Comparison of ENCODE assay signal across 12 cellular contexts in the genomic region with DNA sequence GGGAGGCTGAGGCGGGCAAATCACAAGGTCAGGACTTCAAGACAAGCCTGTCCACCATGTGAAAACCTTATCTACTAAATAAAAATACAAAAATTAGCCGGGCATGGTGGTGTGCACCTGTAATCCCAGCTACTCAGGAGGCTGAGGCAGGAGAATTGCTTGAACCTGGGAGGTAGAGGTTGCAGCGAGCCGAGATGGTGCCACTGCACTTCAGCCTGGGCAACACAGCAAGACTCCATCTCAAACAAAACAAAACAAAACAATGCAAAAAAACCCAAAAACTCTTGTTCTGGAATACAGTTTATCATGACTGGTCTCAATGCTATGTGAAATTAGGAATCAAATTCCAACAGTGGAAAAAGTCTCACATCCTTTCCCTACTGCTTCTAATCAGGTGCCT. TPM values are rescaled to one million over a fixed set of nuclear protein-coding genes. Genes with fewer than 3 reads are reported as not detected.
DNase-seq lines count a peak whose midpoint lies in the region; ATAC-seq, FAIRE-seq and TF ChIP-seq lines count a peak whose summit lies in the region.
"Not testable (repeated sequence)": the region's sequence is repeated elsewhere in the genome, so short reads cannot be mapped to it uniquely, and the experiment has no call there.
"Had no signal": no experiment of that assay in that cellular context is flagged by ENCODE, and none has a peak within 500 bp of the region (broad histone marks: within the 10 kb centered on the region; RNA-seq: fewer than 3 reads in every experiment).

No MANE protein-coding gene starts in this region.

- H3K4me1 ChIP-seq in cardiac muscle cell (ENCODE audit: low read depth) (peaks cover 21% of the 10 kb centered on the region), heart right ventricle (peaks cover 6 to 75% (median 48%) of the 10 kb centered on the region in 9 donors), HepG2 (ENCODE audit: insufficient read depth, low read length) (peaks cover 32% of the 10 kb centered on the region)

- H3K4me3 ChIP-seq in HL-60 (replicated peaks; ENCODE audit: insufficient read depth, low read length); cardiac muscle cell; heart right ventricle; HepG2 (replicated peaks in 1 of 3; ENCODE audit: insufficient read depth in 1 of 3, low read depth in 2 of 3, low read length in 3 of 3): not testable (repeated sequence)

- TF ChIP-seq POLR2A in HepG2 (IDR thresholded peaks at IDR 0.05; ENCODE audit: insufficient read depth in 1 of 2, low read depth in 2 of 2, low read length in 2 of 2): not testable (repeated sequence)

- H3K79me2 ChIP-seq in HepG2 (ENCODE audit: insufficient read depth, low read length): not testable (repeated sequence)

- not testable (repeated sequence) for FAIRE-seq in HepG2 (lab: Jason Lieb, UNC)

- peak overlapping the region; percentile 41 for H3K27ac Mint-ChIP-seq in chondrocyte (ENCODE audit: unreplicated experiment)

- not testable (repeated sequence) for H3K9me3 Mint-ChIP-seq in chondrocyte (ENCODE audit: low read depth)

- H3K4me3 Mint-ChIP-seq in chondrocyte (ENCODE audit: unreplicated experiment): not testable (repeated sequence)

- not testable (repeated sequence) for H3K27me3 ChIP-seq in HL-60 (ENCODE audit: insufficient read depth, poor library complexity, severe bottlenecking); cardiac muscle cell; heart right ventricle; HepG2 (ENCODE audit: control insufficient read depth in 1 of 2, insufficient read depth in 2 of 2, low read length in 2 of 2)

- not testable (repeated sequence) for H3K36me3 ChIP-seq in cardiac muscle cell
- H3K36me3 ChIP-seq in heart right ventricle: peaks cover 0 to 50% (median 0%) of the 10 kb centered on the region in 9 donors
- peaks cover 8 to 31% of the 10 kb centered on the region in 2 experiments for H3K36me3 ChIP-seq in HepG2 (replicated peaks in 1 of 2; ENCODE audit: control insufficient read depth in 1 of 2, insufficient read depth in 2 of 2, low read length in 2 of 2)

- H3K27ac ChIP-seq in HL-60 (replicated peaks): peak overlapping the region; percentile 88
- H3K27ac ChIP-seq in cardiac muscle cell: peak overlapping the region; percentile 96
- H3K27ac ChIP-seq in heart right ventricle: peak overlapping the region in 6 of 10 donors; percentile 64 to 88 (median 84)
- H3K27ac ChIP-seq in HepG2 (ENCODE audit: extremely low read length, insufficient read depth, low read length): peak overlapping the region; percentile 86

- 93 to 97% methylated on average over 4 of the region's 4 CpGs for WGBS in heart right ventricle, 2 donors
- 96% methylated on average over 4 of the region's 4 CpGs for WGBS in HepG2 (ENCODE audit: low lambda C conversion rate)

- H2AFZ ChIP-seq in HepG2 (ENCODE audit: low read length): not testable (repeated sequence)

- H3K36me3 Mint-ChIP-seq in chondrocyte (ENCODE audit: low read depth): not testable (repeated sequence)

- not testable (repeated sequence) for BruUV-seq in HepG2 (replicated peaks; lab: Mats Ljungman, UMichigan)

- not testable (repeated sequence) for H4K20me1 ChIP-seq in HepG2 (ENCODE audit: insufficient read depth, low read length)

- not testable (repeated sequence) for TF ChIP-seq RAD21 in HepG2 (CRISPR knock-in tag; IDR thresholded peaks at IDR 0.05)

- CTCF ChIA-PET in HepG2 (lab: Yijun Ruan, JAX; ENCODE audit: low intra/inter-chr PET ratio, low total read pairs): not testable (repeated sequence)

- in situ Hi-C loops in HepG2 (cut with HindIII; ENCODE audit: extremely low pct_ligation_motif_present, low pct_unique_long_range_greater_than_20kb): not testable (repeated sequence)

- peaks cover 54% of the 10 kb centered on the region for H3K4me1 Mint-ChIP-seq in chondrocyte (ENCODE audit: low read depth)

- not testable (repeated sequence) for H3K4me2 ChIP-seq in HepG2 (ENCODE audit: low read depth, low read length)

- H3K9me3 ChIP-seq in cardiac muscle cell (ENCODE audit: low read depth); heart right ventricle; HepG2 (ENCODE audit: low read length): not testable (repeated sequence)

- ATAC-seq in heart right ventricle, HepG2: not testable (repeated sequence)

- H3K27me3 Mint-ChIP-seq in chondrocyte (ENCODE audit: low read depth): not testable (repeated sequence)

- intact Hi-C loops in heart right ventricle (cut with DNase I); HepG2 (cut with micrococcal nuclease; ENCODE audit: unreplicated experiment): not testable (repeated sequence)

- H3K9ac ChIP-seq in HepG2 (ENCODE audit: insufficient read depth, low read depth, low read length): not testable (repeated sequence)

- not testable (repeated sequence) for TF ChIP-seq CTCF in HL-60 (IDR thresholded peaks at IDR 0.05; ENCODE audit: insufficient read depth, low read length); chondrocyte (IDR thresholded peaks at IDR 0.05); cardiac muscle cell (IDR thresholded peaks at IDR 0.05; ENCODE audit: low read depth, low read length); heart right ventricle (IDR thresholded peaks at IDR 0.05); HepG2 (CRISPR knock-in tag; IDR thresholded peaks at IDR 0.05)

- POLR2A ChIA-PET in HepG2 (lab: Yijun Ruan, JAX): interaction anchor here (1.1 to 3.7 kb wide), 5 partner anchors 17 to 37 kb away, joined by 3 to 48 read pairs (median 16); no protein-coding TSS in a partner anchor

- not testable (repeated sequence) for DNase-seq in HL-60 (ENCODE audit: low read depth in 1 of 2, low spot score in 1 of 2); chondrocyte (ENCODE audit: low spot score); cardiac muscle cell (ENCODE audit: low read depth in 1 of 2, low spot score in 1 of 2); heart right ventricle; HepG2 (ENCODE audit: low spot score)

- not testable (repeated sequence) for TF ChIP-seq EP300 in HepG2 (IDR thresholded peaks at IDR 0.05; ENCODE audit: low read depth in 2 of 2, low read length in 2 of 2); HepG2 (CRISPR knock-in tag; IDR thresholded peaks at IDR 0.05; ENCODE audit: borderline replicate concordance)

RNA-seq across cellular contexts. Expression of a gene that starts 20.1 kb away (rescaled TPM):
- total RNA-seq in chondrocyte: 19.0 to 30.0 TPM (median 26.0 TPM) in 3 replicates
- total RNA-seq in cardiac muscle cell: 26.5 and 36.4 TPM in 2 replicates
- polyA plus RNA-seq in cardiac muscle cell: 63.3 and 63.7 TPM in 2 replicates
- total RNA-seq in heart right ventricle: 10 to 100 TPM; 15.6 to 28.1 (median 21.4) TPM
- polyA plus RNA-seq in heart right ventricle: 10 to 100 TPM; 35.9 to 43.6 TPM
- total RNA-seq in HepG2 (2016; rRNA removed; fragmentation: Illumina TruSeq; extraction: Trizol): 90.7 and 115 TPM in 2 replicates
- 57.6 and 70.5 TPM in 2 replicates for total RNA-seq in HepG2 (2016; cell fraction: cytosol; rRNA removed; fragmentation: Illumina TruSeq; extraction: Trizol; ENCODE audit: low read depth)
- total RNA-seq in HepG2 (2016; cell fraction: insoluble cytoplasmic fraction; rRNA removed; fragmentation: Illumina TruSeq; extraction: Trizol): 91.5 and 114 TPM in 2 replicates
- total RNA-seq in HepG2 (2016; cell fraction: membrane; rRNA removed; fragmentation: Illumina TruSeq; extraction: Trizol): 89.7 and 105 TPM in 2 replicates
- 87.1 and 96.7 TPM in 2 replicates for total RNA-seq in HepG2 (2016; cell fraction: nucleus; rRNA removed; fragmentation: Illumina TruSeq; extraction: Trizol)
- polyA plus RNA-seq in HepG2 (2011; rRNA removed): 127 and 147 TPM in 2 replicates
- 78.9 and 125 TPM in 2 replicates for polyA plus RNA-seq in HepG2 (2011; cell fraction: cytosol; rRNA removed)
- 56.7 and 94.6 TPM in 2 replicates for polyA plus RNA-seq in HepG2 (2011; cell fraction: nucleus; rRNA removed)
- polyA plus RNA-seq in HepG2 (2012): 100 and 109 TPM in 2 replicates
- 67.5 and 94.2 TPM in 2 replicates for polyA plus RNA-seq in HepG2 (2016; cell fraction: cytosol; fragmentation: Illumina TruSeq; extraction: Trizol; ENCODE audit: low read depth)
- polyA plus RNA-seq in HepG2 (2016; cell fraction: insoluble cytoplasmic fraction; fragmentation: Illumina TruSeq; extraction: Trizol; ENCODE audit: low read depth): 112 and 116 TPM in 2 replicates
- polyA plus RNA-seq in HepG2 (2016; cell fraction: membrane; fragmentation: Illumina TruSeq; extraction: Trizol; ENCODE audit: low read depth): 96.5 and 108 TPM in 2 replicates
- 168 and 175 TPM in 2 replicates for polyA plus RNA-seq in HepG2 (2016; cell fraction: nucleus; fragmentation: Illumina TruSeq; extraction: Trizol; ENCODE audit: insufficient read depth, low read depth)
- 13.9 and 35.5 TPM in 2 replicates for polyA minus RNA-seq in HepG2 (2011; rRNA and poly(A)+ RNA removed; ENCODE audit: low replicate concordance)
- polyA minus RNA-seq in HepG2 (2011; cell fraction: cytosol; rRNA and poly(A)+ RNA removed): 26.1 and 26.7 TPM in 2 replicates
- 65.1 and 95.4 TPM in 2 replicates for polyA minus RNA-seq in HepG2 (2011; cell fraction: nucleus; rRNA and poly(A)+ RNA removed)

RNA-seq across cellular contexts. Expression of a gene that starts 20.3 kb away (rescaled TPM):
- total RNA-seq in chondrocyte (25.1 to 31.6 TPM (median 30.1 TPM) in 3 replicates), cardiac muscle cell (28.5 and 52.8 TPM in 2 replicates), heart right ventricle (100 to 1,000 TPM; 276 to 736 (median 588) TPM), HepG2 (2016; rRNA removed; fragmentation: Illumina TruSeq; extraction: Trizol) (214 and 289 TPM in 2 replicates)
- polyA plus RNA-seq in cardiac muscle cell (67.2 and 122 TPM in 2 replicates), heart right ventricle (100 to 1,000 TPM; 358 to 359 TPM), HepG2 (2011; rRNA removed) (168 and 189 TPM in 2 replicates)
- total RNA-seq in HepG2 (2016; cell fraction: cytosol; rRNA removed; fragmentation: Illumina TruSeq; extraction: Trizol; ENCODE audit: low read depth): 81.3 and 95.3 TPM in 2 replicates
- 218 and 286 TPM in 2 replicates for total RNA-seq in HepG2 (2016; cell fraction: insoluble cytoplasmic fraction; rRNA removed; fragmentation: Illumina TruSeq; extraction: Trizol)
- 145 and 164 TPM in 2 replicates for total RNA-seq in HepG2 (2016; cell fraction: membrane; rRNA removed; fragmentation: Illumina TruSeq; extraction: Trizol)
- 93.1 and 102 TPM in 2 replicates for total RNA-seq in HepG2 (2016; cell fraction: nucleus; rRNA removed; fragmentation: Illumina TruSeq; extraction: Trizol)
- polyA plus RNA-seq in HepG2 (2011; cell fraction: cytosol; rRNA removed): 191 and 239 TPM in 2 replicates
- 59.3 and 82.2 TPM in 2 replicates for polyA plus RNA-seq in HepG2 (2011; cell fraction: nucleus; rRNA removed)
- polyA plus RNA-seq in HepG2 (2012): 136 and 137 TPM in 2 replicates
- polyA plus RNA-seq in HepG2 (2016; cell fraction: cytosol; fragmentation: Illumina TruSeq; extraction: Trizol; ENCODE audit: low read depth): 98.8 and 128 TPM in 2 replicates
- polyA plus RNA-seq in HepG2 (2016; cell fraction: insoluble cytoplasmic fraction; fragmentation: Illumina TruSeq; extraction: Trizol; ENCODE audit: low read depth): 328 and 353 TPM in 2 replicates
- 150 and 186 TPM in 2 replicates for polyA plus RNA-seq in HepG2 (2016; cell fraction: membrane; fragmentation: Illumina TruSeq; extraction: Trizol; ENCODE audit: low read depth)
- polyA plus RNA-seq in HepG2 (2016; cell fraction: nucleus; fragmentation: Illumina TruSeq; extraction: Trizol; ENCODE audit: insufficient read depth, low read depth): 207 and 211 TPM in 2 replicates
- polyA minus RNA-seq in HepG2 (2011; rRNA and poly(A)+ RNA removed; ENCODE audit: low replicate concordance): 5.6 and 40.9 TPM in 2 replicates
- polyA minus RNA-seq in HepG2 (2011; cell fraction: cytosol; rRNA and poly(A)+ RNA removed): 51.6 and 57.8 TPM in 2 replicates
- 27.4 and 41.9 TPM in 2 replicates for polyA minus RNA-seq in HepG2 (2011; cell fraction: nucleus; rRNA and poly(A)+ RNA removed)

RNA-seq across cellular contexts. Expression of a gene that starts 54.2 kb away (rescaled TPM):
- total RNA-seq in chondrocyte: 0.36 to 0.70 TPM in 2 of 3 replicates, not detected in the other
- 0.12 and 0.92 TPM in 2 replicates for total RNA-seq in cardiac muscle cell
- polyA plus RNA-seq in cardiac muscle cell: 0.33 TPM in 1 of 2 replicates, not detected in the other
- total RNA-seq in heart right ventricle: under 1 TPM in 4 of 10 donors, not detected in 6; 0.08 to 0.20 (median 0.15) TPM
- polyA plus RNA-seq in heart right ventricle: under 1 TPM in 1 of 2 donors, not detected in 1; 0.03 TPM
- total RNA-seq in HepG2 (2016; rRNA removed; fragmentation: Illumina TruSeq; extraction: Trizol): 0.04 TPM in 1 of 2 replicates, not detected in the other
- not detected in 2 replicates for total RNA-seq in HepG2 (2016; cell fraction: cytosol; rRNA removed; fragmentation: Illumina TruSeq; extraction: Trizol; ENCODE audit: low read depth)
- 0.06 TPM in 1 of 2 replicates, not detected in the other for total RNA-seq in HepG2 (2016; cell fraction: insoluble cytoplasmic fraction; rRNA removed; fragmentation: Illumina TruSeq; extraction: Trizol)
- total RNA-seq in HepG2 (2016; cell fraction: membrane; rRNA removed; fragmentation: Illumina TruSeq; extraction: Trizol): 0.09 TPM in 1 of 2 replicates, not detected in the other
- not detected in 2 replicates for total RNA-seq in HepG2 (2016; cell fraction: nucleus; rRNA removed; fragmentation: Illumina TruSeq; extraction: Trizol)
- polyA plus RNA-seq in HepG2 (2011; rRNA removed): 0.01 and 0.04 TPM in 2 replicates
- 0.04 and 0.05 TPM in 2 replicates for polyA plus RNA-seq in HepG2 (2011; cell fraction: cytosol; rRNA removed)
- 0.10 TPM in 1 of 2 replicates, not detected in the other for polyA plus RNA-seq in HepG2 (2011; cell fraction: nucleus; rRNA removed)
- not detected in 2 replicates for polyA plus RNA-seq in HepG2 (2012)
- polyA plus RNA-seq in HepG2 (2016; cell fraction: cytosol; fragmentation: Illumina TruSeq; extraction: Trizol; ENCODE audit: low read depth): not detected in 2 replicates
- polyA plus RNA-seq in HepG2 (2016; cell fraction: insoluble cytoplasmic fraction; fragmentation: Illumina TruSeq; extraction: Trizol; ENCODE audit: low read depth): 0.10 and 0.19 TPM in 2 replicates
- 0.16 TPM in 1 of 2 replicates, not detected in the other for polyA plus RNA-seq in HepG2 (2016; cell fraction: membrane; fragmentation: Illumina TruSeq; extraction: Trizol; ENCODE audit: low read depth)
- polyA plus RNA-seq in HepG2 (2016; cell fraction: nucleus; fragmentation: Illumina TruSeq; extraction: Trizol; ENCODE audit: insufficient read depth, low read depth): not detected in 2 replicates
- not detected in 2 replicates for polyA minus RNA-seq in HepG2 (2011; rRNA and poly(A)+ RNA removed; ENCODE audit: low replicate concordance)
- polyA minus RNA-seq in HepG2 (2011; cell fraction: cytosol; rRNA and poly(A)+ RNA removed): not detected in 2 replicates
- polyA minus RNA-seq in HepG2 (2011; cell fraction: nucleus; rRNA and poly(A)+ RNA removed): 0.12 TPM in 1 of 2 replicates, not detected in the other
- total RNA-seq: CD4-positive, alpha-beta memory T cell; CD4-positive, CD25-positive, alpha-beta regulatory T cell; Daoy; G401 had no signal
- polyA plus RNA-seq: AG04450; CD14-positive monocyte; CD4-positive, alpha-beta memory T cell; CD4-positive, CD25-positive, alpha-beta regulatory T cell; CD8-positive, alpha-beta memory T cell had no signal
